15 cellular contexts compared by ENCODE assay signal in genomic region chr17:28920191-28920590, GRCh38. TPM values are rescaled to one million over a fixed set of nuclear protein-coding genes. Genes with fewer than 3 reads are reported as not detected.
DNase-seq lines count a peak whose midpoint lies in the region; ATAC-seq and TF ChIP-seq lines count a peak whose summit lies in the region.
"Had no signal": no experiment of that assay in that cellular context is flagged by ENCODE, and none has a peak within 500 bp of the region (broad histone marks: within the 10 kb centered on the region; RNA-seq: fewer than 3 reads in every experiment).

No MANE protein-coding gene starts in this region.

- no peaks in the 10 kb centered on the region for H3K27me3 Mint-ChIP-seq in activated naive CD4-positive, alpha-beta T cell treated with anti-CD3 and anti-CD28 coated beads, Interleukin-2, amount 10 ng/mL, durations not matched to agents 7 days and 5 days
- H3K27me3 Mint-ChIP-seq in T-helper 17 cell: no peaks in the 10 kb centered on the region
- peaks cover 0 to 4% (median 3%) of the 10 kb centered on the region in 3 donors for H3K27me3 Mint-ChIP-seq in immature natural killer cell (ENCODE audit: low read depth in 3 of 3)
- no peaks in the 10 kb centered on the region for H3K27me3 Mint-ChIP-seq in chondrocyte (ENCODE audit: low read depth)

- H3K4me1 Mint-ChIP-seq in activated naive CD4-positive, alpha-beta T cell treated with anti-CD3 and anti-CD28 coated beads, Interleukin-2, amount 10 ng/mL, durations not matched to agents 7 days and 5 days: peaks cover 13% of the 10 kb centered on the region
- H3K4me1 Mint-ChIP-seq in T-helper 17 cell (peaks cover 15% of the 10 kb centered on the region), immature natural killer cell (peaks cover 29 to 41% of the 10 kb centered on the region in 2 donors), chondrocyte (ENCODE audit: low read depth) (no peaks in the 10 kb centered on the region)

- CTCF ChIA-PET in activated naive CD4-positive, alpha-beta T cell treated with anti-CD3 and anti-CD28 coated beads, Interleukin-2, amount 10 ng/mL, durations not matched to agents 7 days and 5 days (lab: Charles Lee): interaction anchor here (1.1 to 1.3 kb wide), 2 partner anchors 72 to 194 kb away, joined by 3 to 4 read pairs; partner anchors contain the start of gene TLCD1

- no peaks in the 10 kb centered on the region for H3K9me3 Mint-ChIP-seq in activated naive CD4-positive, alpha-beta T cell treated with anti-CD3 and anti-CD28 coated beads, Interleukin-2, amount 10 ng/mL, durations not matched to agents 7 days and 5 days
- no peaks in the 10 kb centered on the region for H3K9me3 Mint-ChIP-seq in immature natural killer cell
- no peaks in the 10 kb centered on the region for H3K9me3 Mint-ChIP-seq in chondrocyte (ENCODE audit: low read depth)

- H3K4me3 ChIP-seq in upper lobe of right lung: no peak overlapping the region

- no peak overlapping the region for H3K4me3 Mint-ChIP-seq in activated naive CD4-positive, alpha-beta T cell treated with anti-CD3 and anti-CD28 coated beads, Interleukin-2, amount 10 ng/mL, durations not matched to agents 7 days and 5 days
- H3K4me3 Mint-ChIP-seq in T-helper 17 cell: no peak overlapping the region
- H3K4me3 Mint-ChIP-seq in immature natural killer cell: no peak overlapping the region
- no peak overlapping the region for H3K4me3 Mint-ChIP-seq in chondrocyte (ENCODE audit: unreplicated experiment)

- TF ChIP-seq CTCF in chondrocyte (IDR thresholded peaks at IDR 0.05): no peak
- TF ChIP-seq CTCF in upper lobe of right lung (IDR thresholded peaks at IDR 0.05): no peak

- H3K4me1 ChIP-seq in upper lobe of right lung: peaks cover 4% of the 10 kb centered on the region

- H3K27ac Mint-ChIP-seq in activated naive CD4-positive, alpha-beta T cell treated with anti-CD3 and anti-CD28 coated beads, Interleukin-2, amount 10 ng/mL, durations not matched to agents 7 days and 5 days: peak overlapping the region; percentile 26
- H3K27ac Mint-ChIP-seq in T-helper 17 cell (peak overlapping the region; percentile 63), immature natural killer cell (peak overlapping the region; percentile 2 to 79 (median 34)), chondrocyte (ENCODE audit: unreplicated experiment) (no peak overlapping the region)

- H3K36me3 Mint-ChIP-seq in activated naive CD4-positive, alpha-beta T cell treated with anti-CD3 and anti-CD28 coated beads, Interleukin-2, amount 10 ng/mL, durations not matched to agents 7 days and 5 days: peaks cover 84% of the 10 kb centered on the region
- H3K36me3 Mint-ChIP-seq in T-helper 17 cell (ENCODE audit: low read depth) (peaks cover 14% of the 10 kb centered on the region), immature natural killer cell (peaks cover 27 to 69% (median 44%) of the 10 kb centered on the region in 3 donors), chondrocyte (ENCODE audit: low read depth) (peaks cover 50% of the 10 kb centered on the region)

- no peak for DNase-seq in activated naive CD4-positive, alpha-beta T cell treated with anti-CD3 and anti-CD28 coated beads, Interleukin-2, amount 10 ng/mL, durations not matched to agents 7 days and 5 days
- no peak for DNase-seq in activated naive CD4-positive, alpha-beta T cell treated with anti-CD3 and anti-CD28 coated beads, Interleukin-2, amount 50 U/mL, for 16 hours
- DNase-seq in T-helper 17 cell (no peak), immature natural killer cell (no peak), NCI-H2107 (lab: John Stamatoyannopoulos, UW) (no peak), chondrocyte (ENCODE audit: low spot score) (no peak), upper lobe of right lung (no peak)
- DNase-seq: ACHN; KG1; NCI-H1048; NCI-H345; NCI-H69; NK-92 treated with Interleukin-12 subunit alpha and Interleukin-12 subunit beta, amount 100 ng/mL, for 24 hours; OCI-M1; RPMI8226 had no signal

- intact Hi-C loops in upper lobe of right lung (cut with DNase I): no loop called here

- ATAC-seq in T-helper 17 cell (no peak), upper lobe of right lung (no peak)

- peaks cover 95% of the 10 kb centered on the region for H3K36me3 ChIP-seq in upper lobe of right lung

- no peak overlapping the region for H3K27ac ChIP-seq in upper lobe of right lung

- no peaks in the 10 kb centered on the region for H3K27me3 ChIP-seq in upper lobe of right lung

- no peaks in the 10 kb centered on the region for H3K9me3 ChIP-seq in T-helper 17 cell (ENCODE audit: control insufficient read depth, low read length, poor library complexity, severe bottlenecking)
- H3K9me3 ChIP-seq in upper lobe of right lung: no peaks in the 10 kb centered on the region

RNA-seq across cellular contexts. Expression of gene DHRS13, which starts 17.3 kb away (rescaled TPM):
- 10 to 100 TPM; 21.0 TPM for total RNA-seq in T-helper 17 cell
- 10 to 100 TPM; 21.4 to 27.4 (median 22.2) TPM for polyA plus RNA-seq in immature natural killer cell
- total RNA-seq in chondrocyte: 4.4 to 6.0 TPM (median 5.8 TPM) in 3 replicates
- total RNA-seq in upper lobe of right lung: 12.8 TPM

RNA-seq across cellular contexts. Expression of gene FLOT2, which starts 22.7 kb away (rescaled TPM):
- total RNA-seq in T-helper 17 cell (100 to 1,000 TPM; 132 to 147 TPM), chondrocyte (46.6 to 74.1 TPM (median 65.8 TPM) in 3 replicates), upper lobe of right lung (157 TPM)
- 100 to 1,000 TPM; 275 to 360 (median 296) TPM for polyA plus RNA-seq in immature natural killer cell

RNA-seq across cellular contexts. Expression of gene PHF12, which starts 31.1 kb away (rescaled TPM):
- total RNA-seq in T-helper 17 cell (100 to 1,000 TPM; 164 to 174 TPM), chondrocyte (30.2 to 49.2 TPM (median 33.6 TPM) in 3 replicates), upper lobe of right lung (40.0 TPM)
- polyA plus RNA-seq in immature natural killer cell: 10 to 100 TPM in 1 of 3 donors, 1 to 10 TPM in 2; 1.2 to 15.3 (median 3.9) TPM
